ENCODE assay signal across 24 cellular contexts in the genomic region with DNA sequence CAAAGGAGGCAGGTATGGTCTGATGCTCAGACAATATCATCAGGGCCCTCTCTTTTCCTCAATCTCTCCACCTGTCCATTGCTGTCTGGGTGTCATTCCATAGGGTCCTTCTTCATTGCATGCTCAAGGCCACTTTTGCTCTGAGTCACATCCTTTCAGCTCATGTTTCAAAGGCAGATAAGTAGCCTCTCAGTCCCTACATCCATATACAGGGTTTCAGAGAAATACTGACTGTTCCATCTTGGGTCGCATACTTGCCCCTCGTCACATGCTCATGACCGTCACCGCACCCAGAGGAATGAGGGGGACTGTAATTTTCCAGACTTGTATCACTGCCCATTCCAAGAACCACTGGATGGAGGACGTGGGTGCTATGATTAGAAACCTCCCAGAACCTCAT.
"Had no signal": no experiment of that assay in that cellular context is flagged by ENCODE, and none has a peak within 500 bp of the region (broad histone marks: within the 10 kb centered on the region; RNA-seq: fewer than 3 reads in every experiment).

No MANE protein-coding gene starts in this region.

- DNase-seq: activated CD4-positive, alpha-beta T cell treated with anti-CD3 and anti-CD28 coated beads, Interleukin-2, amount 50 U/mL, for 1 hour; activated CD4-positive, CD25-positive, alpha-beta regulatory T cell treated with anti-CD3 and anti-CD28 coated beads, Interleukin-2, amount 50 U/mL, for 72 hours; activated CD8-positive, alpha-beta T cell treated with anti-CD3 and anti-CD28 coated beads, Interleukin-2, amount 10 ng/mL, durations not matched to agents 7 days and 5 days; activated gamma-delta T cell treated with Interleukin-2 at 50 U/mL for 16 hours; activated T-cell treated with anti-CD3 and anti-CD28 coated beads, Interleukin-2, amount 50 U/mL, for 1 hour; aorta; central memory CD4-positive, alpha-beta T cell; dermis blood vessel endothelial cell; effector CD8-positive, alpha-beta T cell; erythroblast; foreskin fibroblast; lower lobe of right lung; naive thymus-derived CD4-positive, alpha-beta T cell; occipital lobe; stimulated activated CD4-positive, alpha-beta T cell treated with anti-CD3 and anti-CD28 coated beads, Interleukin-2, amount 100 ng/mL, for 48 hours; stimulated activated CD8-positive, alpha-beta memory T cell treated with anti-CD3 and anti-CD28 coated beads, Interleukin-4, amount 100 ng/mL, for 48 hours; stimulated activated naive B cell treated with anti-CD40 and anti-IgM and Interleukin-4, amounts not matched to agents 10 μg/mL and 1 μg/mL and 100 μg/mL, for 72 hours; testis; trophoblast cell; uterus had no signal

- H3K4me2 ChIP-seq: smooth muscle cell had no signal

- H3K4me1 ChIP-seq: testis, uterus had no signal

- H3K36me3 ChIP-seq: lower lobe of right lung, uterus had no signal

- H3K9me3 ChIP-seq: lower lobe of right lung, testis, uterus had no signal

- H3K27ac ChIP-seq: lower lobe of right lung, testis, uterus, VCaP had no signal

- ATAC-seq: activated CD8-positive, alpha-beta T cell treated with anti-CD3 and anti-CD28 coated beads, Interleukin-2, amount 10 ng/mL, durations not matched to agents 7 days and 5 days; left lobe of liver; lower lobe of right lung; naive thymus-derived CD4-positive, alpha-beta T cell; sciatic nerve; stimulated activated naive B cell treated with anti-CD40 and anti-IgM and Interleukin-4, amounts not matched to agents 10 μg/mL and 1 μg/mL and 100 μg/mL, for 72 hours had no signal

- H3K27me3 ChIP-seq: testis, uterus had no signal

- H3K4me3 ChIP-seq: lower lobe of right lung, smooth muscle cell, testis, uterus had no signal
